In the genomic region with DNA sequence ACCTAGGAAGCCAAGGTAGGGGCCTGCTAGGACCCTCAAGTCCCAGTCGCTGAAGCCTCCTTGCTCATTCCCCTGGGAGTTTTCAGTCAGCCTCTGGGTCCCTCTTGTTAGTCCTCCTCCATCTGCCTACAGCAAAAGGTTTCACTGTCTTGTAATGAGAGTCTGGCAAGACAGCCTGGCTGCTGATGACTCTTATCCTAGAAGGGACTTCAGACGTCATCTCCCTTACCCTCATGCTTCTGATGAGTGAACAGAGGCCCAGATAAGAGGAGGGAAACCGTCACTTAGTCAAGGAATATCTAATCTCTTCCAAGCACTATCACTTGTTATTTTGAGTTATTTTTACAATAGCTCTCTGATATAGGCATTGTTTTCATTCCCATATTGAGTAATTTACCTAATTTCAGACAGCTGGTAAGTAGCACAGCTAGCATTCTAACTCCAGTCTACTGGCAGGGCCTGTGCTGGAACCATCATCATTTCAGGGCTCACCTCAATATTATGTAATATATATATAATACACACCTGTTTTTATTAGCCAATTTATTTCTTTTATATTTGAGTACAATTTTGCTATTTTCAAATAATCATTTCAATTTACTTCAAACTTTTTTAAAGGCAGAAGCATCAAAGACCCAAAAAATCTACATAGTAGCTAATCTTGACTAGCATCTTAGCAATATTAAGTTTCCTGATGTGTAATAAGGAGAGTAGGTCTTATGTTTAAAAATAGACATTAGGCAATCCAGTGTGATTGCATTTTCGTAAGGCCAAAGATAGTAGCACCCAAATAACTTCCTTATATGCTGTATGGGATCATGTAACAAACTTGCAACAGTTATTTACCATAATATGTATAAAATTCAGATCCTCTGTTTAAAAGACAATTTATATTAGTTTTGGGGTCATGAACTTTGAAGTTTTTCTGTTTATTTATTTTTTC, we compare ENCODE assay signal across 14 cellular contexts. TPM values are rescaled to one million over a fixed set of nuclear protein-coding genes. Genes with fewer than 3 reads are reported as not detected.
DNase-seq lines count a peak whose midpoint lies in the region; ATAC-seq and TF ChIP-seq lines count a peak whose summit lies in the region.
"Had no signal": no experiment of that assay in that cellular context is flagged by ENCODE, and none has a peak within 500 bp of the region (broad histone marks: within the 10 kb centered on the region; RNA-seq: fewer than 3 reads in every experiment).

No MANE protein-coding gene starts in this region.

- H3K36me3 Mint-ChIP-seq in type B pancreatic cell, result no peaks in the 10 kb centered on the region

- no peak overlapping the region for H2AK5ac ChIP-seq in mesendoderm (ENCODE audit: low read length)

- WGBS in mesendoderm (ENCODE audit: extremely low coverage, insufficient coverage, low lambda C conversion rate), result no CpG with 5 or more reads among the region's 4 CpGs

- no peaks in the 10 kb centered on the region for H3K4me1 Mint-ChIP-seq in type B pancreatic cell (ENCODE audit: unreplicated experiment)
- H3K4me1 Mint-ChIP-seq: neural crest cell had no signal

- H3K18ac ChIP-seq in mesendoderm (ENCODE audit: low read length), result no peak overlapping the region

- H3K27ac Mint-ChIP-seq in type B pancreatic cell, result no peak overlapping the region

- peaks cover 6% of the 10 kb centered on the region for H3K9me3 Mint-ChIP-seq in type B pancreatic cell
- H3K9me3 Mint-ChIP-seq: neural crest cell had no signal

- no peaks in the 10 kb centered on the region for H3K79me2 ChIP-seq in mesendoderm (ENCODE audit: control insufficient read depth, insufficient read depth, low read length)

- no peak overlapping the region for H3K4ac ChIP-seq in mesendoderm (ENCODE audit: low read depth, low read length)

- H4K5ac ChIP-seq in mesendoderm (ENCODE audit: low read length), result no peak overlapping the region

- DNase-seq in GF-D8 (lab: John Stamatoyannopoulos, UW) (peak; percentile 18), Kasumi-1 (lab: John Stamatoyannopoulos, UW) (peak; percentile 61 to 62), brain microvascular endothelial cell (peak; percentile 65), mesendoderm (peak; percentile 66), HPDE6-E6E7 (ENCODE audit: extremely low spot score) (no peak), type B pancreatic cell (ENCODE audit: extremely low spot score, unreplicated experiment) (no peak), midbrain (lab: John Stamatoyannopoulos, UW) (no peak)
- DNase-seq: activated naive CD4-positive, alpha-beta T cell treated with anti-CD3 and anti-CD28 coated beads, Interleukin-2, amount 50 U/mL, for 16 hours; Calu3; effector CD4-positive, alpha-beta T cell; SHP77 treated with DMSO at 0.1 percent for 48 hours; stimulated activated CD4-positive, alpha-beta T cell treated with anti-CD3 and anti-CD28 coated beads, Interleukin-4, amount 100 ng/mL, for 24 hours had no signal

- no peak overlapping the region for H3K23ac ChIP-seq in mesendoderm (ENCODE audit: low read length)

- no peaks in the 10 kb centered on the region for H3K4me1 ChIP-seq in mesendoderm (ENCODE audit: control insufficient read depth, low read depth, low read length)

- H3K27me3 ChIP-seq in brain microvascular endothelial cell (replicated peaks) (no peaks in the 10 kb centered on the region), mesendoderm (ENCODE audit: insufficient read depth, low read length, poor library complexity) (no peaks in the 10 kb centered on the region)

- no peaks in the 10 kb centered on the region for H3K79me1 ChIP-seq in mesendoderm (ENCODE audit: low read length)

- no peaks in the 10 kb centered on the region for H3K27me3 Mint-ChIP-seq in type B pancreatic cell

- no peak overlapping the region for H3K9ac ChIP-seq in mesendoderm (ENCODE audit: low read length)

- H3K36me3 ChIP-seq in brain microvascular endothelial cell (replicated peaks) (no peaks in the 10 kb centered on the region), mesendoderm (ENCODE audit: control insufficient read depth, insufficient read depth, low read length) (no peaks in the 10 kb centered on the region)

- TF ChIP-seq CTCF in brain microvascular endothelial cell (IDR thresholded peaks at IDR 0.05; ENCODE audit: low read depth, low read length, missing control alignments), result no peak
- TF ChIP-seq CTCF in type B pancreatic cell (conservative IDR thresholded peaks at IDR 0.05), result no peak

- H3K4me3 Mint-ChIP-seq in type B pancreatic cell, result no peak overlapping the region
- H3K4me3 Mint-ChIP-seq: neural crest cell had no signal

- H3K56ac ChIP-seq in mesendoderm (ENCODE audit: low read length), result no peak overlapping the region

- H2BK5ac ChIP-seq in mesendoderm (ENCODE audit: low read length), result no peak overlapping the region

- H3K27ac ChIP-seq in brain microvascular endothelial cell, result no peak overlapping the region
- no peak overlapping the region for H3K27ac ChIP-seq in mesendoderm (ENCODE audit: low read depth, low read length)

- in situ Hi-C loops in brain microvascular endothelial cell (cut with HindIII; ENCODE audit: low pct_ligation_motif_present, low sequenced_read_pairs), result no loop called here

- H3K4me3 ChIP-seq in brain microvascular endothelial cell (ENCODE audit: low read depth, low read length) (no peak overlapping the region), mesendoderm (ENCODE audit: low read length) (no peak overlapping the region)

- no peak overlapping the region for H2BK15ac ChIP-seq in mesendoderm (replicated peaks; ENCODE audit: low read depth)

- ATAC-seq in GM19324 (IDR thresholded peaks at IDR 0.05; ENCODE audit: low FRiP score, unreplicated experiment), result no peak

- H2BK120ac ChIP-seq in mesendoderm (ENCODE audit: low read depth, low read length), result no peak overlapping the region

- H3K4me2 ChIP-seq in mesendoderm (ENCODE audit: low read length), result no peak overlapping the region

- H4K8ac ChIP-seq in mesendoderm (ENCODE audit: low read depth, low read length), result no peak overlapping the region

RNA-seq across cellular contexts. Expression of a gene that starts 7.9 kb away (rescaled TPM):
- 0.41 TPM for polyA plus RNA-seq in mesendoderm (2013, experiment 1 of 2)
- 0.52 TPM for polyA plus RNA-seq in mesendoderm (2013, experiment 2 of 2)
- 1.2 and 1.4 TPM in 2 replicates for total RNA-seq in type B pancreatic cell (ENCODE audit: low replicate concordance)

Comparison
In these comparisons a context has a peak if more than half of its experiments do, and no peak if none do; other contexts are left out.
1. DNase-seq: peak in GF-D8 (single experiment), Kasumi-1 (2 of 2), brain microvascular endothelial cell (single experiment) and mesendoderm (single experiment); none in HPDE6-E6E7 (single experiment), type B pancreatic cell (single experiment) and midbrain (single experiment).